ENCODE assay signal across 8 cellular contexts in the genomic region with DNA sequence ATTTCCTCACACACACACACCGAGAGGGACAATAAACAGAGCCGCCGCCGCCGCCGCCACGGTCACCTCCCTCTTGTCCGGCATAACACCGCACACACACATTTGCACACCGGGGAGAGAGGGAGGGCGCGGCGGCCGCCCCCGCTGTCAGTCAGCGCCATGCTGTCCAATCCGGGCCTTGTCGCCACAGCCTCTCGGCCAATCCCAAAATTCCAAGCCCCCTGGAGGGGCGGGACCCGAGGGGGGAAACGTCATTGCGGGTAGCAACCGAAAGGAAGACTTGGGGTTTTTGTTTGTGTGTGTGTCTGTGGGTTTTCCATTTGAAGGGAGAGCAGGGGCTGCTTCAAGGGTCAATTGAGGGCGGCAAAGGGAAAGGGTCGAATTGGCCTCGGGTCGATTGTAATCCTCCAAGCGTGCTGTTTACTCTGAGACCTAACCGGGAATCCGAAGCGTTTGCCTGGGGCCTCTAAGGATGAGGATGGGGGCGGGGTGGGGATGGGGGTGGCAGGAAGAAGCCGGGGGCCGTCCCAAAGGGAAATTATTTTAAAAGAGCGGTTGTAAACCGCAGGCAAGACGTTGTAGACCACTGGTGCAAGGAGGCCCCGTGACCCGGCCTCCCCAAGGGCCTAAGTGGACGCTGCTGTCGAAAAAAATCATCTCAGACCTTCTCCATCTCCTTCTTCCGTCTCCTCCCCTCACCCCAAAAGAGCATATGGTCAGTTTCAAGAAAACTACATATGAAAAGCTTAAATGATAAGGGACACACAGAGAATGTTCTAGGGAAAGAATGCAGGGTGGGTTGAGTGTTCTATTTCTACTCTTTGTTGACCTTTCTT. TPM values are rescaled to one million over a fixed set of nuclear protein-coding genes. Genes with fewer than 3 reads are reported as not detected.
DNase-seq lines count a peak whose midpoint lies in the region; ATAC-seq, FAIRE-seq and TF ChIP-seq lines count a peak whose summit lies in the region.

TOP2B (minus strand) TSS at position 98 of the 836 bp plus-strand sequence. CDS start 610 bp downstream, outside the sequence.

- H3K27ac Mint-ChIP-seq in Calu3 (ENCODE audit: unreplicated experiment), result peak within 1 kb of the TSS; percentile 99

- no peaks in the 10 kb centered on the region for H3K9me2 ChIP-seq in OCI-LY1 (ENCODE audit: low read depth, low read length)

- intact Hi-C loops in Calu3 (cut with micrococcal nuclease; ENCODE audit: unreplicated experiment), result loop anchor here (5.0 kb wide), 2 partner anchors 117 to 192 kb away; partner anchors contain the start of gene NGLY1

- H3K4me2 ChIP-seq in OCI-LY1 (ENCODE audit: low read length), result peak within 1 kb of the TSS; percentile 81

- peaks cover 33% of the 10 kb centered on the region for H3K4me1 Mint-ChIP-seq in Calu3 (ENCODE audit: low read depth, unreplicated experiment)

- no peaks in the 10 kb centered on the region for H3K27me3 Mint-ChIP-seq in Calu3 (ENCODE audit: unreplicated experiment)

- H3K36me3 Mint-ChIP-seq in Calu3 (ENCODE audit: insufficient read depth, unreplicated experiment), result peaks cover 31% of the 10 kb centered on the region

- no peak for TF ChIP-seq CTCF in Calu3 (IDR thresholded peaks at IDR 0.05; ENCODE audit: unreplicated experiment)
- no peak for TF ChIP-seq CTCF in OCI-LY1 (IDR thresholded peaks at IDR 0.05; ENCODE audit: low read length)

- peaks cover 37% of the 10 kb centered on the region for H3K79me2 ChIP-seq in OCI-LY1 (ENCODE audit: insufficient read depth, low read length)

- ATAC-seq in GM21447 (IDR thresholded peaks at IDR 0.05; ENCODE audit: unreplicated experiment), result peak; percentile 85

- CTCF ChIA-PET in Calu3 (lab: Charles Lee), result no interaction called here

- H3K9me3 Mint-ChIP-seq in Calu3 (ENCODE audit: low read depth, unreplicated experiment), result no peaks in the 10 kb centered on the region

- H3K27ac ChIP-seq in HUES64 (ENCODE audit: low read depth, low read length), result peak within 1 kb of the TSS; percentile 89
- H3K27ac ChIP-seq in OCI-LY1 (ENCODE audit: low read depth, low read length, poor library complexity, severe bottlenecking), result peak within 1 kb of the TSS; percentile 90
- H3K27ac ChIP-seq in mesodermal cell (ENCODE audit: low read depth, low read length, severe bottlenecking), result peak within 1 kb of the TSS; percentile 93

- H3K4me3 Mint-ChIP-seq in Calu3 (ENCODE audit: low read depth, unreplicated experiment), result peak within 1 kb of the TSS; percentile 98

- peak; percentile 94 for DNase-seq in Calu3
- DNase-seq in activated CD8-positive, alpha-beta memory T cell treated with anti-CD3 and anti-CD28 coated beads, Interleukin-2, amount 50 U/mL, for 48 hours, result peak; percentile 93
- peak; percentile 89 to 92 for DNase-seq in stimulated activated CD8-positive, alpha-beta memory T cell treated with anti-CD3 and anti-CD28 coated beads, Interleukin-15, amount 100 ng/mL, for 4 hours (ENCODE audit: low read depth in 2 of 2)

- H3K9me3 ChIP-seq in HUES64 (ENCODE audit: insufficient read depth, low read depth, low read length) (no peaks in the 10 kb centered on the region), OCI-LY1 (ENCODE audit: low read length) (no peaks in the 10 kb centered on the region), mesodermal cell (ENCODE audit: control insufficient read depth, low read length) (no peaks in the 10 kb centered on the region)

- no peaks in the 10 kb centered on the region for H4K20me1 ChIP-seq in OCI-LY1 (ENCODE audit: insufficient read depth, low read length)

- H3F3A ChIP-seq in OCI-LY1 (ENCODE audit: insufficient read depth, low read length), result no peaks in the 10 kb centered on the region

- 2% methylated on average over 43 of the region's 43 CpGs for WGBS in HUES64
- 0 to 1% methylated on average over 14 to 23 of the region's 43 CpGs for WGBS in mesodermal cell (ENCODE audit: insufficient coverage in 2 of 2), 2 experiments

- H3K9ac ChIP-seq in HUES64 (ENCODE audit: low read depth, low read length) (peak within 1 kb of the TSS; percentile 94), OCI-LY1 (ENCODE audit: low read length) (peak within 1 kb of the TSS; percentile 67)

- no peak within 1 kb of the TSS for H2AFZ ChIP-seq in OCI-LY1 (ENCODE audit: low read length)

- peak within 1 kb of the TSS; percentile 84 for H3K4me3 ChIP-seq in HUES64 (ENCODE audit: low read length)
- H3K4me3 ChIP-seq in OCI-LY1 (ENCODE audit: low read depth, low read length, poor library complexity, severe bottlenecking), result peak within 1 kb of the TSS; percentile 78
- H3K4me3 ChIP-seq in mesodermal cell (ENCODE audit: extremely low read depth, insufficient read depth, low read length, poor library complexity, severe bottlenecking), result peak within 1 kb of the TSS; percentile 78

- peak; percentile 96 for FAIRE-seq in endometrium (lab: Jason Lieb, UNC)

- H3K4me1 ChIP-seq in HUES64 (ENCODE audit: insufficient read depth, low read length) (peaks cover 30% of the 10 kb centered on the region), OCI-LY1 (ENCODE audit: insufficient read depth, low read length, severe bottlenecking) (peaks cover 51% of the 10 kb centered on the region), mesodermal cell (ENCODE audit: control insufficient read depth, insufficient read depth, low read length, poor library complexity, severe bottlenecking) (peaks cover 9% of the 10 kb centered on the region)

- BruUV-seq in Calu3 (replicated peaks; lab: Mats Ljungman, UMichigan), result no TSS peak

- H3K27me3 ChIP-seq in HUES64 (ENCODE audit: insufficient read depth, low read length) (no peaks in the 10 kb centered on the region), OCI-LY1 (ENCODE audit: insufficient read depth, low read length) (no peaks in the 10 kb centered on the region)

- H3K36me3 ChIP-seq in HUES64 (ENCODE audit: insufficient read depth, low read length), result no peaks in the 10 kb centered on the region
- no peaks in the 10 kb centered on the region for H3K36me3 ChIP-seq in OCI-LY1 (ENCODE audit: insufficient read depth, low read length)
- no peaks in the 10 kb centered on the region for H3K36me3 ChIP-seq in mesodermal cell (ENCODE audit: control insufficient read depth, insufficient read depth, low read length)

RNA-seq across cellular contexts. Expression of gene TOP2B, which starts in this region (rescaled TPM):
- 99.9 and 117 TPM in 2 replicates for total RNA-seq in Calu3 (2022)
- 106 TPM for polyA plus RNA-seq in HUES64 (2013, experiment 1 of 2)
- 130 TPM for polyA plus RNA-seq in HUES64 (2013, experiment 2 of 2)
- 142 TPM for polyA plus RNA-seq in mesodermal cell (2013, experiment 1 of 2)
- 151 TPM for polyA plus RNA-seq in mesodermal cell (2013, experiment 2 of 2)

Comparison
In these comparisons a context has a peak if more than half of its experiments do, and no peak if none do; other contexts are left out.
1. Peak in every context shown above with its lines: DNase-seq, ATAC-seq, H3K4me3 ChIP-seq and H3K27ac ChIP-seq.